Comparison of ENCODE assay signal across 8 cellular contexts in the genomic region with DNA sequence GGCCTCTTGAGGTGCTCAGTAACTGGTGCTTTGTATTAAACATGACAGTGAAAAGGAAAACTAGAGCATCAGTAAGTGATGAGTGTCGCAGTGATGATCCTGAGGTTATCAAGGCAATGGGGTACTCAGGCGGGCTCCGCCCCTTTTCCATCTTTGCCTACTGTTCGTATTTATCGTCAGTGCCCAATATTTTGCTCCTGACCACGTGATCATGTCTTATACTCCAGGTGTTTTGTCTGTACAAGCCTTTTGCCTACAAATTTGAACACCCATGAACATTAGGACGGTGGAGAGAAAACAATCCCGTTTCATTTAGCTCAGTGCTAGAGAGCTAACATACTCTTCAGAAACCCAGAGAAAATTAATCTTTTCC. TPM values are rescaled to one million over a fixed set of nuclear protein-coding genes. Genes with fewer than 3 reads are reported as not detected.
DNase-seq lines count a peak whose midpoint lies in the region; ATAC-seq and TF ChIP-seq lines count a peak whose summit lies in the region.
"Not testable (repeated sequence)": the region's sequence is repeated elsewhere in the genome, so short reads cannot be mapped to it uniquely, and the experiment has no call there.

No MANE protein-coding gene starts in this region.

- BruUV-seq in Caco-2 (replicated peaks; lab: Mats Ljungman, UMichigan): TSS peak; percentile 77

- H3K4me3 Mint-ChIP-seq in Caco-2 (ENCODE audit: unreplicated experiment): peak overlapping the region; percentile 77
- H3K4me3 Mint-ChIP-seq in T-helper 2 cell treated with Interferon-gamma antibody and Interleukin-4, amounts not matched to agents 5 μg/mL and 100 μg/mL, for 36 hours: peak overlapping the region; percentile 92
- H3K4me3 Mint-ChIP-seq in naive thymus-derived CD8-positive, alpha-beta T cell: peak overlapping the region; percentile 84 to 96 (median 92)

- not testable (repeated sequence) for H3K36me3 ChIP-seq in Caco-2 (ENCODE audit: control insufficient read depth, insufficient read depth, low read length); stomach smooth muscle (ENCODE audit: control insufficient read depth in 2 of 2, insufficient read depth in 2 of 2, low read length in 2 of 2)
- peaks cover 10% of the 10 kb centered on the region for H3K36me3 ChIP-seq in left ventricle myocardium inferior

- POLR2A ChIA-PET in Caco-2 (lab: Charles Lee); naive thymus-derived CD8-positive, alpha-beta T cell (lab: Charles Lee): not testable (repeated sequence)

- not testable (repeated sequence) for H3K9me3 Mint-ChIP-seq in Caco-2 (ENCODE audit: unreplicated experiment); T-helper 2 cell treated with Interferon-gamma antibody and Interleukin-4, amounts not matched to agents 5 μg/mL and 100 μg/mL, for 36 hours; naive thymus-derived CD8-positive, alpha-beta T cell

- TF ChIP-seq CTCF in Caco-2 (IDR thresholded peaks at IDR 0.05; ENCODE audit: insufficient read depth in 1 of 2, low read depth in 1 of 2, low read length in 1 of 2, severe bottlenecking in 1 of 2, unreplicated experiment in 1 of 2); cardiac fibroblast (IDR thresholded peaks at IDR 0.05; ENCODE audit: low read depth, low read length); left ventricle myocardium inferior (IDR thresholded peaks at IDR 0.05; ENCODE audit: borderline replicate concordance): not testable (repeated sequence)

- H3K4me1 Mint-ChIP-seq in Caco-2 (ENCODE audit: low read depth, unreplicated experiment); T-helper 2 cell treated with Interferon-gamma antibody and Interleukin-4, amounts not matched to agents 5 μg/mL and 100 μg/mL, for 36 hours (ENCODE audit: low read depth): not testable (repeated sequence)
- H3K4me1 Mint-ChIP-seq in naive thymus-derived CD8-positive, alpha-beta T cell: peaks cover 2 to 22% (median 8%) of the 10 kb centered on the region in 4 donors

- DNase-seq in Caco-2: peak in 1 of 2 experiments; percentile 11
- DNase-seq in NCI-H2196 (lab: John Stamatoyannopoulos, UW; ENCODE audit: unreplicated experiment): peak; percentile 12
- DNase-seq in T-helper 2 cell treated with Interferon-gamma antibody and Interleukin-4, amounts not matched to agents 5 μg/mL and 100 μg/mL, for 36 hours (ENCODE audit: low spot score); cardiac fibroblast (ENCODE audit: low read depth in 2 of 2); left ventricle myocardium inferior: not testable (repeated sequence)
- peak in 1 of 10 donors; percentile 17 for DNase-seq in naive thymus-derived CD8-positive, alpha-beta T cell

- peak overlapping the region; percentile 36 to 72 for H3K9ac ChIP-seq in stomach smooth muscle (ENCODE audit: low read length in 2 of 2)

- intact Hi-C loops in Caco-2 (cut with micrococcal nuclease; ENCODE audit: unreplicated experiment); left ventricle myocardium inferior (cut with micrococcal nuclease): not testable (repeated sequence)

- H3K36me3 Mint-ChIP-seq in Caco-2 (ENCODE audit: insufficient read depth, unreplicated experiment); T-helper 2 cell treated with Interferon-gamma antibody and Interleukin-4, amounts not matched to agents 5 μg/mL and 100 μg/mL, for 36 hours (ENCODE audit: low read depth): not testable (repeated sequence)
- peaks cover 0 to 30% (median 2%) of the 10 kb centered on the region in 3 donors for H3K36me3 Mint-ChIP-seq in naive thymus-derived CD8-positive, alpha-beta T cell

- not testable (repeated sequence) for H3K27me3 ChIP-seq in Caco-2 (replicated peaks; ENCODE audit: control insufficient read depth, insufficient read depth, low read length); left ventricle myocardium inferior (ENCODE audit: low read depth); stomach smooth muscle (ENCODE audit: control insufficient read depth in 1 of 2, insufficient read depth in 2 of 2, low read length in 2 of 2)

- not testable (repeated sequence) for H3K27me3 Mint-ChIP-seq in Caco-2 (ENCODE audit: insufficient read depth, unreplicated experiment); T-helper 2 cell treated with Interferon-gamma antibody and Interleukin-4, amounts not matched to agents 5 μg/mL and 100 μg/mL, for 36 hours (ENCODE audit: low read depth); naive thymus-derived CD8-positive, alpha-beta T cell

- CTCF ChIA-PET in Caco-2 (lab: Charles Lee): not testable (repeated sequence)

- H3K4me3 ChIP-seq in Caco-2 (ENCODE audit: low read depth, low read length) (peak overlapping the region; percentile 51), cardiac fibroblast (replicated peaks in 1 of 2; ENCODE audit: low read depth in 2 of 2, low read length in 2 of 2) (peak overlapping the region; percentile 53 to 56), left ventricle myocardium inferior (peak overlapping the region; percentile 64), stomach smooth muscle (ENCODE audit: low read length in 2 of 2) (peak overlapping the region; percentile 55 to 70)

- H3K4me1 ChIP-seq in Caco-2; left ventricle myocardium inferior; stomach smooth muscle (ENCODE audit: control insufficient read depth, insufficient read depth, low read length): not testable (repeated sequence)

- peak overlapping the region; percentile 86 for H3K27ac Mint-ChIP-seq in Caco-2 (ENCODE audit: unreplicated experiment)
- H3K27ac Mint-ChIP-seq in T-helper 2 cell treated with Interferon-gamma antibody and Interleukin-4, amounts not matched to agents 5 μg/mL and 100 μg/mL, for 36 hours: peak overlapping the region; percentile 96
- H3K27ac Mint-ChIP-seq in naive thymus-derived CD8-positive, alpha-beta T cell: peak overlapping the region; percentile 81 to 98 (median 97)

- H3K9me3 ChIP-seq in Caco-2; left ventricle myocardium inferior (replicated peaks); stomach smooth muscle (ENCODE audit: control insufficient read depth in 2 of 2, low read length in 2 of 2): not testable (repeated sequence)

- ATAC-seq in HG03442 (IDR thresholded peaks at IDR 0.05; ENCODE audit: unreplicated experiment): peak; percentile 7
- peak; percentile 1 to 45 for ATAC-seq in naive thymus-derived CD8-positive, alpha-beta T cell

- H3K27ac ChIP-seq in left ventricle myocardium inferior (replicated peaks) (peak overlapping the region; percentile 74), stomach smooth muscle (ENCODE audit: low read length) (peak overlapping the region; percentile 55)

RNA-seq across cellular contexts. Expression of a gene that starts 0.5 kb away (rescaled TPM):
- 31.9 and 35.9 TPM in 2 replicates for total RNA-seq in Caco-2 (2022)
- total RNA-seq in left ventricle myocardium inferior: 5.1 TPM
- 10 to 100 TPM; 33.5 to 39.5 TPM for total RNA-seq in naive thymus-derived CD8-positive, alpha-beta T cell
- polyA plus RNA-seq in naive thymus-derived CD8-positive, alpha-beta T cell: 10 to 100 TPM; 19.1 to 27.6 (median 23.0) TPM
